In genomic region chr18:73973972-73974371, GRCh38 we compare ENCODE assay signal across 19 cellular contexts.
"Had no signal": no experiment of that assay in that cellular context is flagged by ENCODE, and none has a peak within 500 bp of the region (broad histone marks: within the 10 kb centered on the region; RNA-seq: fewer than 3 reads in every experiment).

No MANE protein-coding gene starts in this region.

- H3K9me3 Mint-ChIP-seq: effector memory CD8-positive, alpha-beta T cell; mesothelial cell of epicardium; natural killer cell; type B pancreatic cell had no signal

- H3K36me3 Mint-ChIP-seq: mesothelial cell of epicardium, natural killer cell, type B pancreatic cell had no signal

- H3K4me3 Mint-ChIP-seq: effector memory CD8-positive, alpha-beta T cell; mesothelial cell of epicardium; natural killer cell; neural crest cell; type B pancreatic cell had no signal

- DNase-seq: effector memory CD8-positive, alpha-beta T cell; esophagus squamous epithelium; foreskin fibroblast; glutamatergic neuron; islet precursor cell; mammary epithelial cell; natural killer cell; posterior cingulate gyrus; small intestine; stimulated activated CD4-positive, alpha-beta T cell treated with anti-CD3 and anti-CD28 coated beads, Interleukin-12 subunit alpha, Interleukin-12 subunit beta, amount 100 ng/mL, for 4 hours; stimulated activated naive CD4-positive, alpha-beta T cell treated with Interleukin-2 at 50 U/mL for 16 hours; thyroid gland had no signal

- H3K4me3 ChIP-seq: esophagus squamous epithelium, gastroesophageal sphincter, thyroid gland had no signal

- H3K9me3 ChIP-seq: esophagus squamous epithelium, gastroesophageal sphincter, thyroid gland had no signal

- H3K36me3 ChIP-seq: esophagus squamous epithelium, gastroesophageal sphincter, thyroid gland had no signal

- H3K27ac ChIP-seq: epithelial cell of prostate, esophagus squamous epithelium, gastroesophageal sphincter, thyroid gland had no signal

- H3K4me1 ChIP-seq: esophagus squamous epithelium, gastroesophageal sphincter, thyroid gland had no signal

- H3K4me1 Mint-ChIP-seq: mesothelial cell of epicardium, neural crest cell had no signal

- FAIRE-seq: small intestine, urothelium cell line had no signal

- H3K27me3 ChIP-seq: esophagus squamous epithelium, gastroesophageal sphincter, thyroid gland had no signal

- ATAC-seq: effector memory CD8-positive, alpha-beta T cell; gastroesophageal sphincter; left lobe of liver; natural killer cell had no signal

- H3K27ac Mint-ChIP-seq: effector memory CD8-positive, alpha-beta T cell; mesothelial cell of epicardium; natural killer cell; type B pancreatic cell had no signal
